In the genomic region with DNA sequence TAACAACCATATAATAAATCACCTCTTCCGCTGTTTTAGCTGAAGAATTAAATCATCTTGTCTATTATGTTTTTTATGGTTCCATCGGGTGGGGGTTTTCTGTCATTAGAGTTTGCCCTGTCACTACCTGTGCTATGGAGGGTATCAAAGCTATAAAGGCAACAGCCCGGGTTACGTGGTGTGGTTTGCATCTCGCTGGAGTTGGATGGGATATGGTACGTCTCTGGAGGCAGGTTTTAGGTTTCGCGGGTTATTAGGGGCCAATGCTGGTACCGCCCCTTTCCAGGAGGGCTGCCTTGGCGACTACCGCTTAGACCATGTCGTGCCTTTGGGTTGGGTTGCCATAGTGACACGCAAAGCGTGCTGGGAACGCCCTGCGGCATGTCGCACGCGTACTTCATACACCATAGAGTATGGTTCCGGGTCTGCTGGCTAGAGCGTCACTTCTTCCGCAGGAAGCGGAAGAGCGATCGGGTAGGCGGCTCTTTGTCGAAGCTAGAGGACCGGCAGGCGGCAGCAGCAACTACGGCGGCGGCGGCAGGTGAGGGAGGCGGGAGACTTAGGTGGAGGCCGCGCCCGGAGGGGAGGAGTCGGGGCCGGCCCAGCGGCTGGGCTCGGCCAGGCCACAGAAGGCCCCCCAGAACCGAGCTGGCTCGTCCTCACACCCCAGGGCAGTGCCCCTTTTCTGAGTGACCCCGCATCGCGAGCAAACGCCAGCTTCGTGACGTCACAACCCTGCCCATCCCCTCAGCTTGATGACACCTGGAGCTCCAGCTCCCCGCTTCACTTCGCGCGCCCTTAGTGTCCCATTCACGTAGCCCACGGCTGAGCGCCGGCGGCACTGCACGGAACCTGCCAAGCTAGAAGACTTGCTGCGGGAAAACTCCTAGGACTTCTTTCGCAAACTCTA, we compare ENCODE assay signal across 8 cellular contexts. TPM values are rescaled to one million over a fixed set of nuclear protein-coding genes. Genes with fewer than 3 reads are reported as not detected.
DNase-seq lines count a peak whose midpoint lies in the region; TF ChIP-seq lines count a peak whose summit lies in the region.

A gene with protein sequence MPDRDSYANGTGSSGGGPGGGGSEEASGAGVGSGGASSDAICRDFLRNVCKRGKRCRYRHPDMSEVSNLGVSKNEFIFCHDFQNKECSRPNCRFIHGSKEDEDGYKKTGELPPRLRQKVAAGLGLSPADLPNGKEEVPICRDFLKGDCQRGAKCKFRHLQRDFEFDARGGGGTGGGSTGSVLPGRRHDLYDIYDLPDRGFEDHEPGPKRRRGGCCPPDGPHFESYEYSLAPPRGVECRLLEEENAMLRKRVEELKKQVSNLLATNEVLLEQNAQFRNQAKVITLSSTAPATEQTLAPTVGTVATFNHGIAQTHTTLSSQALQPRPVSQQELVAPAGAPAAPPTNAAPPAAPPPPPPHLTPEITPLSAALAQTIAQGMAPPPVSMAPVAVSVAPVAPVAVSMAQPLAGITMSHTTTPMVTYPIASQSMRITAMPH (plus strand): TSS at position 489 of the 910 bp plus-strand sequence. CDS start 2,297 bp downstream, outside the sequence.

- H3K9me3 Mint-ChIP-seq in nephron, result no peaks in the 10 kb centered on the region
- H3K9me3 Mint-ChIP-seq in stimulated activated naive CD8-positive, alpha-beta T cell treated with anti-CD3 and anti-CD28 coated beads, Interleukin-15, Interleukin-2, amounts not matched to agents 100 ng/mL and 50 ng/mL, for 24 hours, result no peaks in the 10 kb centered on the region

- H3K4me3 Mint-ChIP-seq in nephron, result peak within 1 kb of the TSS; percentile 88 to 100 (median 95)
- H3K4me3 Mint-ChIP-seq in stimulated activated naive CD8-positive, alpha-beta T cell treated with anti-CD3 and anti-CD28 coated beads, Interleukin-15, Interleukin-2, amounts not matched to agents 100 ng/mL and 50 ng/mL, for 24 hours, result peak within 1 kb of the TSS; percentile 97

- peak within 1 kb of the TSS; percentile 95 to 99 (median 97) for H3K27ac Mint-ChIP-seq in nephron
- peak within 1 kb of the TSS; percentile 99 for H3K27ac Mint-ChIP-seq in stimulated activated naive CD8-positive, alpha-beta T cell treated with anti-CD3 and anti-CD28 coated beads, Interleukin-15, Interleukin-2, amounts not matched to agents 100 ng/mL and 50 ng/mL, for 24 hours

- H3K27me3 Mint-ChIP-seq in nephron (ENCODE audit: low read depth), result no peaks in the 10 kb centered on the region
- no peaks in the 10 kb centered on the region for H3K27me3 Mint-ChIP-seq in stimulated activated naive CD8-positive, alpha-beta T cell treated with anti-CD3 and anti-CD28 coated beads, Interleukin-15, Interleukin-2, amounts not matched to agents 100 ng/mL and 50 ng/mL, for 24 hours

- H3K4me1 Mint-ChIP-seq in nephron, result peaks cover 39% of the 10 kb centered on the region
- H3K4me1 Mint-ChIP-seq in stimulated activated naive CD8-positive, alpha-beta T cell treated with anti-CD3 and anti-CD28 coated beads, Interleukin-15, Interleukin-2, amounts not matched to agents 100 ng/mL and 50 ng/mL, for 24 hours (ENCODE audit: low read depth), result peaks cover 40% of the 10 kb centered on the region

- TF ChIP-seq CTCF in LNCAP (IDR thresholded peaks at IDR 0.05) (peak; percentile 55), fibroblast of the aortic adventitia (IDR thresholded peaks at IDR 0.05; ENCODE audit: insufficient read depth, low read length) (peak; percentile 60), nephron (IDR thresholded peaks at IDR 0.05; ENCODE audit: unreplicated experiment in 3 of 3) (peak; percentile 37 to 55 (median 47))

- DNase-seq in ELF-1 (ENCODE audit: low read depth, low spot score) (peak; percentile 100), GOT3 (lab: John Stamatoyannopoulos, UW) (peak; percentile 70), RPMI8226 (peak; percentile 100), fibroblast of the aortic adventitia (ENCODE audit: low read depth) (peak; percentile 100)
- DNase-seq in activated T-helper 9 cell treated with anti-CD3 and anti-CD28 coated beads, Interleukin-2, amount 50 U/mL, for 16 hours (ENCODE audit: low read depth), result peak; percentile 96

- peaks cover 31% of the 10 kb centered on the region for H3K36me3 Mint-ChIP-seq in nephron (ENCODE audit: low read depth)
- H3K36me3 Mint-ChIP-seq in stimulated activated naive CD8-positive, alpha-beta T cell treated with anti-CD3 and anti-CD28 coated beads, Interleukin-15, Interleukin-2, amounts not matched to agents 100 ng/mL and 50 ng/mL, for 24 hours (ENCODE audit: low read depth), result peaks cover 58% of the 10 kb centered on the region

- H3K4me3 ChIP-seq in fibroblast of the aortic adventitia (ENCODE audit: low read depth, low read length), result peak within 1 kb of the TSS; percentile 90

RNA-seq across cellular contexts. Expression of the gene that starts here (rescaled TPM):
- total RNA-seq in fibroblast of the aortic adventitia (ENCODE audit: low replicate concordance), result 5.9 and 7.3 TPM in 2 replicates

Comparison
In these comparisons a context has a peak if more than half of its experiments do, and no peak if none do; other contexts are left out.
1. Peak in every context shown above with its lines: DNase-seq and H3K4me3 ChIP-seq.